Comparison of ENCODE assay signal across 8 cellular contexts in genomic region chr13:79482271-79482970, GRCh38. TPM values are rescaled to one million over a fixed set of nuclear protein-coding genes. Genes with fewer than 3 reads are reported as not detected.
DNase-seq lines count a peak whose midpoint lies in the region; ATAC-seq lines count a peak whose summit lies in the region.

No MANE protein-coding gene starts in this region.

- H3K27me3 Mint-ChIP-seq in activated T-cell treated with anti-CD3 and anti-CD28 coated beads, Interleukin-2, amount 50 U/mL, for 4 hours (ENCODE audit: low read depth) = no peaks in the 10 kb centered on the region
- H3K27me3 Mint-ChIP-seq in activated T-helper 17 cell treated with anti-CD3 and anti-CD28 coated beads, Interleukin-2, amount 50 U/mL, for 72 hours = no peaks in the 10 kb centered on the region

- H3K4me1 Mint-ChIP-seq in activated T-cell treated with anti-CD3 and anti-CD28 coated beads, Interleukin-2, amount 50 U/mL, for 4 hours (ENCODE audit: low read depth) = peaks cover 72% of the 10 kb centered on the region
- peaks cover 42% of the 10 kb centered on the region for H3K4me1 Mint-ChIP-seq in activated T-helper 17 cell treated with anti-CD3 and anti-CD28 coated beads, Interleukin-2, amount 50 U/mL, for 72 hours

- no peaks in the 10 kb centered on the region for H3K36me3 ChIP-seq in subcutaneous abdominal adipose tissue (ENCODE audit: control insufficient read depth in 5 of 5, insufficient read depth in 5 of 5, low read length in 5 of 5)

- H3K9ac ChIP-seq in subcutaneous abdominal adipose tissue (ENCODE audit: low read length in 5 of 5) = peak overlapping the region in 2 of 5 donors; percentile 84 to 86

- H3K27me3 ChIP-seq in subcutaneous abdominal adipose tissue (ENCODE audit: control insufficient read depth in 5 of 5, insufficient read depth in 4 of 5, low read length in 5 of 5) = no peaks in the 10 kb centered on the region

- H3K27ac Mint-ChIP-seq in activated T-helper 17 cell treated with anti-CD3 and anti-CD28 coated beads, Interleukin-2, amount 50 U/mL, for 72 hours = peak overlapping the region; percentile 97

- peak overlapping the region; percentile 87 for H3K4me3 Mint-ChIP-seq in activated T-cell treated with anti-CD3 and anti-CD28 coated beads, Interleukin-2, amount 50 U/mL, for 4 hours
- peak overlapping the region; percentile 83 for H3K4me3 Mint-ChIP-seq in activated T-helper 17 cell treated with anti-CD3 and anti-CD28 coated beads, Interleukin-2, amount 50 U/mL, for 72 hours

- no peaks in the 10 kb centered on the region for H3K9me3 Mint-ChIP-seq in activated T-cell treated with anti-CD3 and anti-CD28 coated beads, Interleukin-2, amount 50 U/mL, for 4 hours
- no peaks in the 10 kb centered on the region for H3K9me3 Mint-ChIP-seq in activated T-helper 17 cell treated with anti-CD3 and anti-CD28 coated beads, Interleukin-2, amount 50 U/mL, for 72 hours

- no peak for ATAC-seq in activated T-cell treated with anti-CD3 and anti-CD28 coated beads, Interleukin-2, amount 50 U/mL, for 4 hours
- no peak for ATAC-seq in activated T-helper 17 cell treated with anti-CD3 and anti-CD28 coated beads, Interleukin-2, amount 50 U/mL, for 72 hours (replicated peaks)
- no peak for ATAC-seq in HG02588 (IDR thresholded peaks at IDR 0.05; ENCODE audit: unreplicated experiment)

- peaks cover 28% of the 10 kb centered on the region for H3K36me3 Mint-ChIP-seq in activated T-cell treated with anti-CD3 and anti-CD28 coated beads, Interleukin-2, amount 50 U/mL, for 4 hours (ENCODE audit: insufficient read depth)
- H3K36me3 Mint-ChIP-seq in activated T-helper 17 cell treated with anti-CD3 and anti-CD28 coated beads, Interleukin-2, amount 50 U/mL, for 72 hours (ENCODE audit: low read depth) = peaks cover 64% of the 10 kb centered on the region

- peak overlapping the region in 4 of 5 donors; percentile 46 to 95 (median 89) for H3K4me3 ChIP-seq in subcutaneous abdominal adipose tissue (ENCODE audit: low read depth in 1 of 5, low read length in 5 of 5)

- no peak overlapping the region for H3K27ac ChIP-seq in subcutaneous abdominal adipose tissue (ENCODE audit: low read depth, low read length)

- H3K4me1 ChIP-seq in subcutaneous abdominal adipose tissue (ENCODE audit: control insufficient read depth in 5 of 5, insufficient read depth in 5 of 5, low read length in 5 of 5) = peaks cover 0 to 52% (median 33%) of the 10 kb centered on the region in 5 donors

- no peaks in the 10 kb centered on the region for H3K9me3 ChIP-seq in subcutaneous abdominal adipose tissue (ENCODE audit: control insufficient read depth in 5 of 5, low read length in 5 of 5)

- DNase-seq in activated T-cell treated with anti-CD3 and anti-CD28 coated beads, Interleukin-2, amount 50 U/mL, for 4 hours = no peak
- no peak for DNase-seq in activated T-cell treated with anti-CD3 and anti-CD28 coated beads, Interleukin-2, amount 50 U/mL, for 48 hours
- DNase-seq in iris pigment epithelial cell (ENCODE audit: low read depth) (peak; percentile 49), NCI-H774 (lab: John Stamatoyannopoulos, UW) (no peak), DMS 273 treated with DMSO at 0.1 percent for 48 hours (lab: John Stamatoyannopoulos, UW) (no peak)

RNA-seq across cellular contexts. Expression of gene NDFIP2, which starts 1.5 kb away (rescaled TPM):
- 100 to 1,000 TPM; 248 to 281 (median 274) TPM for total RNA-seq in activated T-cell treated with anti-CD3 and anti-CD28 coated beads, Interleukin-2, amount 50 U/mL, for 4 hours
- total RNA-seq in activated T-helper 17 cell treated with anti-CD3 and anti-CD28 coated beads, Interleukin-2, amount 50 U/mL, for 72 hours = 100 to 1,000 TPM in 1 of 2 donors, 10 to 100 TPM in 1; 80.6 to 129 TPM
